Comparison of ENCODE assay signal across 1 cellular context in genomic region chr15:78719819-78720450, GRCh38.
TF ChIP-seq lines count a peak whose summit lies in the region.
"Not testable (repeated sequence)": the region's sequence is repeated elsewhere in the genome, so short reads cannot be mapped to it uniquely, and the experiment has no call there.

No MANE protein-coding gene starts in this region.

TF ChIP-seq in HepG2, 621 proteins besides CTCF, POLR2A, EP300 and RAD21 (continued from another document):
- TF ChIP-seq ZGPAT (CRISPR knock-in tag; IDR thresholded peaks at IDR 0.05) (peak; percentile 58; the same call in 1 of the 2 replicates), SAP130 (CRISPR knock-in tag; IDR thresholded peaks at IDR 0.05; ENCODE audit: low read depth) (peak; percentile 45), GATAD2A (CRISPR knock-in tag; IDR thresholded peaks at IDR 0.05) (peak; percentile 60; the same call in 1 of the 2 replicates), SALL1 (CRISPR knock-in tag; IDR thresholded peaks at IDR 0.05) (peak; percentile 49; the same call in 1 of the 2 replicates), ZNF350 (CRISPR knock-in tag; IDR thresholded peaks at IDR 0.05; ENCODE audit: borderline replicate concordance, low read depth) (peak; percentile 30; the same call in 1 of the 2 replicates), ZNF687 (CRISPR knock-in tag; IDR thresholded peaks at IDR 0.05) (peak; percentile 46), HDAC1 (CRISPR knock-in tag; IDR thresholded peaks at IDR 0.05) (0 out of 2 replicates have a peak, but pooled peaks have one; percentile 21), GABPB1 (CRISPR knock-in tag; IDR thresholded peaks at IDR 0.05) (0 out of 2 replicates have a peak, but pooled peaks have one; percentile 15), SOX6 (CRISPR knock-in tag; IDR thresholded peaks at IDR 0.05) (0 out of 2 replicates have a peak, but pooled peaks have one; percentile 13), CEBPG (CRISPR knock-in tag; IDR thresholded peaks at IDR 0.05) (peak; percentile 49), PAXIP1 (CRISPR knock-in tag; conservative IDR thresholded peaks at IDR 0.05) (peak; percentile 55; the same call in 1 of the 2 replicates), HIC2 (CRISPR knock-in tag; IDR thresholded peaks at IDR 0.05; ENCODE audit: low read depth) (0 out of 2 replicates have a peak, but pooled peaks have one; percentile 45), ARID5B (CRISPR knock-in tag; IDR thresholded peaks at IDR 0.05) (peak; percentile 28; the same call in 1 of the 2 replicates), RXRA (CRISPR knock-in tag; IDR thresholded peaks at IDR 0.05) (peak; percentile 24; the same call in 1 of the 2 replicates), FOXA1 (CRISPR knock-in tag; IDR thresholded peaks at IDR 0.05) (peak; percentile 79)
- TF ChIP-seq SOX6, FOXA1 (IDR thresholded peaks at IDR 0.05): not testable (repeated sequence)
TF ChIP-seq in HepG2: peak in this region for 27; not testable (repeated sequence) for 594.
